In genomic region chr9:13942695-13943094, GRCh38 we compare ENCODE assay signal across 9 cellular contexts.
DNase-seq lines count a peak whose midpoint lies in the region; ATAC-seq and TF ChIP-seq lines count a peak whose summit lies in the region.
"Had no signal": no experiment of that assay in that cellular context is flagged by ENCODE, and none has a peak within 500 bp of the region (broad histone marks: within the 10 kb centered on the region; RNA-seq: fewer than 3 reads in every experiment).

No MANE protein-coding gene starts in this region.

- CTCF ChIA-PET in T-cell (lab: Charles Lee) = no interaction called here

- no peak overlapping the region for H3K27ac Mint-ChIP-seq in T-cell
- H3K27ac Mint-ChIP-seq: naive thymus-derived CD8-positive, alpha-beta T cell had no signal

- no peaks in the 10 kb centered on the region for H3K27me3 Mint-ChIP-seq in T-cell
- H3K27me3 Mint-ChIP-seq: naive thymus-derived CD8-positive, alpha-beta T cell had no signal

- intact Hi-C loops in left lung (cut with DNase I) = no loop called here

- H3K4me3 ChIP-seq in adipocyte (ENCODE audit: low read length) (no peak overlapping the region), left lung (no peak overlapping the region)

- H3K4me1 ChIP-seq in adipocyte (ENCODE audit: control insufficient read depth, insufficient read depth, low read length) = peaks cover 22% of the 10 kb centered on the region
- peaks cover 0 to 5% of the 10 kb centered on the region in 2 donors for H3K4me1 ChIP-seq in left lung

- H3K9me3 Mint-ChIP-seq in T-cell = peaks cover 0 to 7% (median 0%) of the 10 kb centered on the region in 3 donors

- H3K9ac ChIP-seq in adipocyte (ENCODE audit: low read length) = no peak overlapping the region

- H3K4me3 Mint-ChIP-seq in T-cell = no peak overlapping the region
- H3K4me3 Mint-ChIP-seq: naive thymus-derived CD8-positive, alpha-beta T cell had no signal

- TF ChIP-seq CTCF in left lung (IDR thresholded peaks at IDR 0.05) = no peak

- H3K9me3 ChIP-seq in adipocyte (ENCODE audit: control insufficient read depth, low read length) = no peaks in the 10 kb centered on the region
- H3K9me3 ChIP-seq in left lung = no peaks in the 10 kb centered on the region

- peak; percentile 57 for ATAC-seq in GM19463 (IDR thresholded peaks at IDR 0.05; ENCODE audit: unreplicated experiment)
- ATAC-seq in left lung = peak; percentile 70
- ATAC-seq in HG02885 (IDR thresholded peaks at IDR 0.05; ENCODE audit: poor library complexity, unreplicated experiment) = no peak
- no peak for ATAC-seq in T-cell (replicated peaks in 1 of 4)
- ATAC-seq: naive thymus-derived CD8-positive, alpha-beta T cell had no signal

- H3K36me3 ChIP-seq in adipocyte (ENCODE audit: control insufficient read depth, insufficient read depth, low read length, severe bottlenecking) (no peaks in the 10 kb centered on the region), left lung (no peaks in the 10 kb centered on the region)

- POLR2A ChIA-PET in T-cell (lab: Charles Lee) = interaction anchor here in 1 of 2 donors (0.7 kb wide), 1 partner anchor 23 kb away, joined by 3 read pairs; no protein-coding TSS in a partner anchor

- no peak overlapping the region for H3K27ac ChIP-seq in left lung

- H3K27me3 ChIP-seq in adipocyte (replicated peaks; ENCODE audit: control insufficient read depth, insufficient read depth, low read length) = no peaks in the 10 kb centered on the region
- no peaks in the 10 kb centered on the region for H3K27me3 ChIP-seq in left lung

- no peaks in the 10 kb centered on the region for H3K36me3 Mint-ChIP-seq in T-cell
- H3K36me3 Mint-ChIP-seq: naive thymus-derived CD8-positive, alpha-beta T cell had no signal

- in situ Hi-C loops in ACHN (cut with HindIII; ENCODE audit: low pct_ligation_motif_present, low pct_unique_long_range_greater_than_20kb, low sequenced_read_pairs) = no loop called here

- no peaks in the 10 kb centered on the region for H3K4me1 Mint-ChIP-seq in T-cell
- H3K4me1 Mint-ChIP-seq: naive thymus-derived CD8-positive, alpha-beta T cell had no signal

- DNase-seq in ACHN (peak; percentile 78), adipocyte (ENCODE audit: low read depth) (peak; percentile 88), left lung (no peak), DMS114 treated with DMSO at 0.1 percent for 48 hours (lab: John Stamatoyannopoulos, UW; ENCODE audit: unreplicated experiment) (no peak), SHP77 (lab: John Stamatoyannopoulos, UW) (no peak), T-cell (no peak)
- DNase-seq: naive thymus-derived CD8-positive, alpha-beta T cell had no signal

Comparison
In these comparisons a context has a peak if more than half of its experiments do, and no peak if none do; other contexts are left out.
1. DNase-seq: peak in ACHN (single experiment) and adipocyte (single experiment); none in left lung (0 of 2), DMS114 treated with DMSO at 0.1 percent for 48 hours (single experiment), SHP77 (0 of 2) and T-cell (0 of 34).
2. ATAC-seq: peak in GM19463 (single experiment) and left lung (single experiment); none in HG02885 (single experiment) and T-cell (0 of 4).